ENCODE assay signal across 16 cellular contexts in the genomic region with DNA sequence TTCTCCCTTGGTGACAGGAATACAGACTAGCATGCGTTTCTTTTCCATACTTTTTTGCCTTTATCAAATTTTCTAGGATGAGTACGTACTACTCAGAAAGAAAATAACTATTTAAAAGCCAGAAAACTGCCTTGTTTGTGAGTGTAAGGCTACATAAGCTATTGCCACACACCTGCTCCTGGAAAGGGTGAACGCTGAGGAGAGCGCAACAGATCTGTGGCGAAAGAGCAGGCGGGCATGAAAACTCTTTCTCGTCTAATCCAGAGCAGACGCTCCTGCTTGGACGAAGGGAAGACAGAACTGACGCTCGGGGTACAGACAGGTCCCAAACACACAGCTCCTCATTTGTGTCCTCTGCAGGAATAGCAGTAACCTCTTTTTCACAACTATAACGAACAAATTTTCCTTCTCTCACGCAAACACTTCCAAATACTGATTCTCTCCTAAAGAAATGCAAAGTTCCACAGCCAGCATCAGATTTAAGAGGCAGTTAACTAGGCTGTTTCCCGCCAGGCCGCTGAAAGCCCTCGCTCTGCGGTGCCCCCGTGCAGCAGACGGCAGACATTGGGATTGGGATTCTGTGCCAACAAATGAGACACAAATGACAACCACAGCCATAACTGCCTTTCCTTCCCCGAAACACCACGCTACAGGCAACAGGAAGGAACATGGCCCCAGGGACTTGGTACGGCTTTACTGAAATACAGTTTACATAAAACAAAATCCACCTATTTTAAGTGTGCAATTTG.
"Had no signal": no experiment of that assay in that cellular context is flagged by ENCODE, and none has a peak within 500 bp of the region (broad histone marks: within the 10 kb centered on the region; RNA-seq: fewer than 3 reads in every experiment).

No MANE protein-coding gene starts in this region.

- DNase-seq: activated effector memory CD4-positive, alpha-beta T cell treated with anti-CD3 and anti-CD28 coated beads, Interleukin-2, amount 50 U/mL, for 16 hours; activated T-cell treated with anti-CD3 and anti-CD28 coated beads, Interleukin-2, amount 50 U/mL, for 1 hour; amygdala; brain microvascular endothelial cell; left ventricle myocardium superior; mesendoderm; stimulated activated CD4-positive, alpha-beta T cell treated with anti-CD3 and anti-CD28 coated beads, Interleukin-2, amount 100 ng/mL, for 48 hours; stimulated activated naive CD8-positive, alpha-beta T cell treated with anti-CD3 and anti-CD28 coated beads, Interleukin-15, amount 100 ng/mL, for 72 hours; testis had no signal

- H3K9me3 ChIP-seq: esophagus muscularis mucosa, sigmoid colon, testis had no signal

- H3K27ac Mint-ChIP-seq: activated naive CD4-positive, alpha-beta T cell treated with anti-CD3 and anti-CD28 coated beads, Interleukin-2, amount 50 U/mL, for 72 hours; nephron; stimulated activated naive CD8-positive, alpha-beta T cell treated with anti-CD3 and anti-CD28 coated beads, Interleukin-15, amount 100 ng/mL, for 72 hours had no signal

- H3K9me3 Mint-ChIP-seq: activated naive CD4-positive, alpha-beta T cell treated with anti-CD3 and anti-CD28 coated beads, Interleukin-2, amount 50 U/mL, for 72 hours; nephron; stimulated activated naive CD8-positive, alpha-beta T cell treated with anti-CD3 and anti-CD28 coated beads, Interleukin-15, amount 100 ng/mL, for 72 hours had no signal

- H3K36me3 Mint-ChIP-seq: activated naive CD4-positive, alpha-beta T cell treated with anti-CD3 and anti-CD28 coated beads, Interleukin-2, amount 50 U/mL, for 72 hours had no signal

- H3K36me3 ChIP-seq: brain microvascular endothelial cell, sigmoid colon had no signal

- H3K27me3 ChIP-seq: brain microvascular endothelial cell, dorsolateral prefrontal cortex, esophagus muscularis mucosa, sigmoid colon, testis had no signal

- ATAC-seq: activated CD4-positive, CD25-positive, alpha-beta regulatory T cell treated with anti-CD3 and anti-CD28 coated beads, Interleukin-2, amount 50 U/mL, for 24 hours; activated naive CD4-positive, alpha-beta T cell treated with anti-CD3 and anti-CD28 coated beads, Interleukin-2, amount 50 U/mL, for 72 hours; left ventricle myocardium superior; stimulated activated naive CD8-positive, alpha-beta T cell treated with anti-CD3 and anti-CD28 coated beads, Interleukin-15, amount 100 ng/mL, for 72 hours had no signal

- H3K27ac ChIP-seq: brain microvascular endothelial cell, dorsolateral prefrontal cortex, esophagus muscularis mucosa, sigmoid colon, testis had no signal

- H3K27me3 Mint-ChIP-seq: stimulated activated naive CD8-positive, alpha-beta T cell treated with anti-CD3 and anti-CD28 coated beads, Interleukin-15, amount 100 ng/mL, for 72 hours had no signal

- H3K4me3 ChIP-seq: dorsolateral prefrontal cortex, esophagus muscularis mucosa, sigmoid colon, testis had no signal

- H3K4me3 Mint-ChIP-seq: nephron; stimulated activated naive CD8-positive, alpha-beta T cell treated with anti-CD3 and anti-CD28 coated beads, Interleukin-15, amount 100 ng/mL, for 72 hours had no signal

- FAIRE-seq: islet of Langerhans had no signal
